13 cellular contexts compared by ENCODE assay signal in the genomic region with DNA sequence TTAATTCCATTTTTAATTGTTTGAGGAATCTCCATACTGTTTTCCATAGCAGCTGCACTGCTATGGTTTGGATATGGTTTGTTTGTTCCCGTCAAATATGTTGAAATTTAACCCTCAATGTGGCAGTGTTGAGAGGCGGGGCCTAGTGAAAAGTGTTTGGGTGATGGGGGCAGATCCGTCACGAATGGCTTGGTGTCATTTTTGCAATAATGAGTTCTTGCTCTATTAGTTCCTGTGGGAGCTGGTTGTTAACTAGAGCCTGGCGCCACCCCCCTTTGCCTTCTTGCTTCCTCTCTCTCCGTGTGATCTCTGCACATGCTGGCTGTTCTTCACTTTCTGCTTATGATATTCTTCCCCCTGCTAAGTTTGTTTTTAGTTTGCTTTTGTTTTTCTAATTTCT.
DNase-seq lines count a peak whose midpoint lies in the region; ATAC-seq and TF ChIP-seq lines count a peak whose summit lies in the region.
"Had no signal": no experiment of that assay in that cellular context is flagged by ENCODE, and none has a peak within 500 bp of the region (broad histone marks: within the 10 kb centered on the region; RNA-seq: fewer than 3 reads in every experiment).

No MANE protein-coding gene starts in this region.

- H3K9me3 ChIP-seq in OCI-LY3 (ENCODE audit: insufficient read depth, low read length) (no peaks in the 10 kb centered on the region), neuronal stem cell (replicated peaks in 1 of 2; ENCODE audit: control insufficient read depth in 2 of 2, insufficient read depth in 1 of 2, low read depth in 1 of 2, low read length in 2 of 2) (peaks cover 0 to 4% of the 10 kb centered on the region in 2 donors), SK-N-SH (no peaks in the 10 kb centered on the region)
- H3K9me3 ChIP-seq: testis had no signal

- H3K36me3 ChIP-seq in OCI-LY3 (replicated peaks; ENCODE audit: low read depth, low read length), result no peaks in the 10 kb centered on the region
- H3K36me3 ChIP-seq in neuronal stem cell (replicated peaks in 1 of 2; ENCODE audit: control insufficient read depth in 2 of 2, insufficient read depth in 2 of 2, low read length in 2 of 2), result no peaks in the 10 kb centered on the region
- no peaks in the 10 kb centered on the region for H3K36me3 ChIP-seq in SK-N-SH (replicated peaks in 1 of 2; ENCODE audit: control insufficient read depth in 1 of 2, insufficient read depth in 2 of 2, low read length in 1 of 2)
- H3K36me3 ChIP-seq: left lung had no signal

- H3K4me1 ChIP-seq in OCI-LY3 (ENCODE audit: low read length) (peaks cover 8% of the 10 kb centered on the region), neuronal stem cell (ENCODE audit: control insufficient read depth in 2 of 2, insufficient read depth in 1 of 2, low read depth in 1 of 2, low read length in 2 of 2) (no peaks in the 10 kb centered on the region), SK-N-SH (ENCODE audit: control insufficient read depth in 1 of 2, insufficient read depth in 2 of 2, low read depth in 1 of 2, low read length in 1 of 2) (no peaks in the 10 kb centered on the region)
- H3K4me1 ChIP-seq: left lung, testis had no signal

- no peaks in the 10 kb centered on the region for H3K79me1 ChIP-seq in neuronal stem cell (ENCODE audit: low read depth, low read length)

- H3K9ac ChIP-seq in OCI-LY3 (ENCODE audit: low read length) (no peak overlapping the region), neuronal stem cell (ENCODE audit: low read depth, low read length, poor library complexity) (no peak overlapping the region), SK-N-SH (no peak overlapping the region)

- TF ChIP-seq CTCF in OCI-LY3 (IDR thresholded peaks at IDR 0.05; ENCODE audit: low read depth, low read length) (no peak), SK-N-SH (IDR thresholded peaks at IDR 0.05) (no peak)

- WGBS in neuronal stem cell (ENCODE audit: extremely low coverage in 2 of 2, insufficient read length in 2 of 2, insufficient replicate concordance in 1 of 2), 2 donors, result no CpG with 5 or more reads among the region's 6 CpGs
- 43% methylated on average over 6 of the region's 6 CpGs for WGBS in SK-N-SH (ENCODE audit: low lambda C conversion rate)

- H2BK15ac ChIP-seq in neuronal stem cell (ENCODE audit: low read length), result no peak overlapping the region

- H2BK120ac ChIP-seq in neuronal stem cell (ENCODE audit: low read depth, low read length), result no peak overlapping the region

- H4K8ac ChIP-seq in neuronal stem cell (ENCODE audit: low read depth, low read length), result no peak overlapping the region

- H4K20me1 ChIP-seq in OCI-LY3 (ENCODE audit: insufficient read depth, low read length) (no peaks in the 10 kb centered on the region), SK-N-SH (ENCODE audit: insufficient read depth) (no peaks in the 10 kb centered on the region)

- no peak overlapping the region for H3K23ac ChIP-seq in neuronal stem cell (ENCODE audit: low read depth, low read length, poor library complexity)

- H4K91ac ChIP-seq in neuronal stem cell (ENCODE audit: low read depth, low read length, poor library complexity), result no peak overlapping the region

- H3K27ac ChIP-seq in OCI-LY3 (ENCODE audit: low read length), result no peak overlapping the region
- H3K27ac ChIP-seq in neuronal stem cell (replicated peaks; ENCODE audit: low read length), result no peak overlapping the region
- no peak overlapping the region for H3K27ac ChIP-seq in SK-N-SH (ENCODE audit: low read depth in 2 of 2, low read length in 1 of 2)
- H3K27ac ChIP-seq: hepatocyte, left lung, testis had no signal

- no peaks in the 10 kb centered on the region for H3K79me2 ChIP-seq in OCI-LY3 (ENCODE audit: low read length)
- no peaks in the 10 kb centered on the region for H3K79me2 ChIP-seq in SK-N-SH (ENCODE audit: insufficient read depth)
- H3K79me2 ChIP-seq: hepatocyte had no signal

- H3K27me3 ChIP-seq in OCI-LY3 (ENCODE audit: low read depth, low read length) (no peaks in the 10 kb centered on the region), neuronal stem cell (ENCODE audit: control insufficient read depth in 3 of 3, insufficient read depth in 3 of 3, low read depth in 1 of 3, low read length in 3 of 3) (no peaks in the 10 kb centered on the region), SK-N-SH (ENCODE audit: insufficient read depth) (no peaks in the 10 kb centered on the region)
- H3K27me3 ChIP-seq: hepatocyte, left lung, testis had no signal

- H3F3A ChIP-seq in SK-N-SH (replicated peaks; ENCODE audit: insufficient read depth), result no peaks in the 10 kb centered on the region

- ATAC-seq in GM19395 (IDR thresholded peaks at IDR 0.05; ENCODE audit: unreplicated experiment), result no peak
- ATAC-seq: activated CD8-positive, alpha-beta T cell treated with anti-CD3 and anti-CD28 coated beads for 36 hours; left lung had no signal

- POLR2A ChIA-PET in SK-N-SH (lab: Yijun Ruan, JAX), result no interaction called here

- H2AK5ac ChIP-seq in neuronal stem cell (ENCODE audit: low read depth, low read length), result no peak overlapping the region

- no peak overlapping the region for H3K14ac ChIP-seq in neuronal stem cell (ENCODE audit: low read length)

- DNase-seq in NCI-H2081 (lab: John Stamatoyannopoulos, UW) (peak; percentile 78 to 92), neuronal stem cell (ENCODE audit: low spot score) (no peak), SK-N-SH (no peak)
- DNase-seq in activated naive CD4-positive, alpha-beta T cell treated with Interleukin-2 at 50 U/mL for 16 hours, result no peak
- no peak for DNase-seq in stimulated activated CD4-positive, alpha-beta T cell treated with anti-CD3 and anti-CD28 coated beads, Interleukin-2, amount 100 ng/mL, for 24 hours
- DNase-seq: activated CD8-positive, alpha-beta T cell treated with anti-CD3 and anti-CD28 coated beads for 36 hours; CD8-positive, alpha-beta memory T cell; left lung; testis had no signal

- TF ChIP-seq RAD21 in Ishikawa (IDR thresholded peaks at IDR 0.05; ENCODE audit: low read depth), result no peak
- TF ChIP-seq RAD21 in SK-N-SH (IDR thresholded peaks at IDR 0.05; ENCODE audit: low read length), result no peak

- H3K4ac ChIP-seq in neuronal stem cell (ENCODE audit: low read length), result no peak overlapping the region

- 0 out of 2 replicates have a peak, but pooled peaks have one; percentile 24 for TF ChIP-seq EP300 in Ishikawa (IDR thresholded peaks at IDR 0.05; ENCODE audit: borderline replicate concordance)
- no peak for TF ChIP-seq EP300 in SK-N-SH (IDR thresholded peaks at IDR 0.05; ENCODE audit: borderline replicate concordance in 1 of 2, low read depth in 1 of 2, low read length in 1 of 2)

- no peak overlapping the region for H2BK5ac ChIP-seq in neuronal stem cell (ENCODE audit: low read length)

- H2AFZ ChIP-seq in OCI-LY3 (ENCODE audit: low read depth, low read length) (peak overlapping the region; percentile 76), neuronal stem cell (ENCODE audit: low read length) (peak overlapping the region; percentile 21), SK-N-SH (ENCODE audit: low read depth) (no peak overlapping the region)
- H2AFZ ChIP-seq: hepatocyte had no signal

- peak overlapping the region; percentile 43 for H3K4me2 ChIP-seq in OCI-LY3 (ENCODE audit: low read length)
- no peak overlapping the region for H3K4me2 ChIP-seq in neuronal stem cell (ENCODE audit: insufficient read depth, low read length, poor library complexity, severe bottlenecking)
- no peak overlapping the region for H3K4me2 ChIP-seq in SK-N-SH
- H3K4me2 ChIP-seq: hepatocyte had no signal

- no peak overlapping the region for H3K18ac ChIP-seq in neuronal stem cell (ENCODE audit: low read length)

- H3K4me3 ChIP-seq in OCI-LY3 (ENCODE audit: low read length) (no peak overlapping the region), neuronal stem cell (ENCODE audit: low read length in 2 of 2) (peak overlapping the region in 1 of 2 donors; percentile 54), SK-N-SH (ENCODE audit: low read depth in 2 of 2, low read length in 1 of 2) (no peak overlapping the region)
- H3K4me3 ChIP-seq: hepatocyte, left lung, testis had no signal

- CTCF ChIA-PET in SK-N-SH (lab: Yijun Ruan, JAX), result no interaction called here

- no peaks in the 10 kb centered on the region for H3K9me2 ChIP-seq in SK-N-SH

- no peak overlapping the region for H2BK12ac ChIP-seq in neuronal stem cell (ENCODE audit: low read length)

TF ChIP-seq in Ishikawa, 13 proteins besides CTCF, POLR2A, EP300 and RAD21 (continues in another document):
- TF ChIP-seq, protein P1, sequence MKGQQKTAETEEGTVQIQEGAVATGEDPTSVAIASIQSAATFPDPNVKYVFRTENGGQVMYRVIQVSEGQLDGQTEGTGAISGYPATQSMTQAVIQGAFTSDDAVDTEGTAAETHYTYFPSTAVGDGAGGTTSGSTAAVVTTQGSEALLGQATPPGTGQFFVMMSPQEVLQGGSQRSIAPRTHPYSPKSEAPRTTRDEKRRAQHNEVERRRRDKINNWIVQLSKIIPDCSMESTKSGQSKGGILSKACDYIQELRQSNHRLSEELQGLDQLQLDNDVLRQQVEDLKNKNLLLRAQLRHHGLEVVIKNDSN (IDR thresholded peaks at IDR 0.05), result no peak
- TF ChIP-seq TEAD4 (IDR thresholded peaks at IDR 0.05) (no peak), EGR1 (IDR thresholded peaks at IDR 0.05) (no peak), CEBPB (IDR thresholded peaks at IDR 0.05) (no peak), TAF1 (IDR thresholded peaks at IDR 0.05; ENCODE audit: low read depth) (no peak), YY1 (IDR thresholded peaks at IDR 0.05; ENCODE audit: low read depth) (no peak), FOXM1 (IDR thresholded peaks at IDR 0.05; ENCODE audit: borderline replicate concordance, low read depth) (no peak)
- TF ChIP-seq, protein P2, sequence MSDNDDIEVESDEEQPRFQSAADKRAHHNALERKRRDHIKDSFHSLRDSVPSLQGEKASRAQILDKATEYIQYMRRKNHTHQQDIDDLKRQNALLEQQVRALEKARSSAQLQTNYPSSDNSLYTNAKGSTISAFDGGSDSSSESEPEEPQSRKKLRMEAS (IDR thresholded peaks at IDR 0.05), result no peak

TF ChIP-seq in SK-N-SH, 30 proteins besides CTCF, POLR2A, EP300 and RAD21:
- TF ChIP-seq RXRA (IDR thresholded peaks at IDR 0.05; ENCODE audit: borderline replicate concordance, low read depth) (no peak), TEAD4 (IDR thresholded peaks at IDR 0.05; ENCODE audit: borderline replicate concordance, insufficient read depth) (no peak), FOSL2 (IDR thresholded peaks at IDR 0.05; ENCODE audit: borderline replicate concordance, low read depth) (no peak), TAF1 (IDR thresholded peaks at IDR 0.05; ENCODE audit: borderline replicate concordance, low read depth, low read length) (no peak)
- TF ChIP-seq, protein P3, sequence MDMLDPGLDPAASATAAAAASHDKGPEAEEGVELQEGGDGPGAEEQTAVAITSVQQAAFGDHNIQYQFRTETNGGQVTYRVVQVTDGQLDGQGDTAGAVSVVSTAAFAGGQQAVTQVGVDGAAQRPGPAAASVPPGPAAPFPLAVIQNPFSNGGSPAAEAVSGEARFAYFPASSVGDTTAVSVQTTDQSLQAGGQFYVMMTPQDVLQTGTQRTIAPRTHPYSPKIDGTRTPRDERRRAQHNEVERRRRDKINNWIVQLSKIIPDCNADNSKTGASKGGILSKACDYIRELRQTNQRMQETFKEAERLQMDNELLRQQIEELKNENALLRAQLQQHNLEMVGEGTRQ (IDR thresholded peaks at IDR 0.05; ENCODE audit: borderline replicate concordance, low read depth, low read length), result no peak

Comparison
In these comparisons a context has a peak if more than half of its experiments do, and no peak if none do; other contexts are left out.
1. DNase-seq: peak in NCI-H2081 (2 of 2); none in neuronal stem cell (single experiment), activated naive CD4-positive, alpha-beta T cell treated with Interleukin-2 at 50 U/mL for 16 hours (single experiment), stimulated activated CD4-positive, alpha-beta T cell treated with anti-CD3 and anti-CD28 coated beads, Interleukin-2, amount 100 ng/mL, for 24 hours (0 of 2) and SK-N-SH (single experiment).